In the genomic region with DNA sequence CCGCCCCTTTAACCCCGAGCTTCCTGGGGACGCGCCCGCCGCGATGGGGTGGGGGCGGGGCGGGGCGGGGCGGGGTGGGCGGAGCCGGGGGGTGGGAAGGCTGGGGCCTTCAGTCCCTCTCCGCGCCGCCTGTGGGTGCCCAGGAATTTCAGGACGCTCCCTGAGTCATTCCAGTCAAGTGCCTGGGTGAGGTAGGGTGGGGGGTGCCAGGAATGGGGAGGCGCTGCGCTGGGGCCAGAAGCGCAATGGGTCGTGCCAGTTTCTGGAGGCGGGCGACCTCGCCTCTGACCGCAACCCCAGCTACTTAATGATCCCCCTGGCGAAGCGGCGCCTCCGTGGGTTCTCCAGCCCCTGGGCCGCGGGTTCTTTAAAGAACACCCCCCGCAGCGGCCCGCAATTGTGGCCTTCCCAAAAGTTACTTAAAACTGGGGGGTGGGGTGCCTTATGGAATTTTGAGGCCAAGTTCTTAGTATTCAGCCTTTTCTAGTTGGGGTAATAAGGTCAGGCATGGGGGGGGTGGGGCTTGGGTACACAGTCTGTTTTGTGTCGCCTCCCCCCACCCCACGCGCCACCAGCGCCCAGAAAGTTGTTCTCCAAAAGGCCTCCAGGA, we compare ENCODE assay signal across 8 cellular contexts. TPM values are rescaled to one million over a fixed set of nuclear protein-coding genes. Genes with fewer than 3 reads are reported as not detected.
DNase-seq lines count a peak whose midpoint lies in the region; ATAC-seq and TF ChIP-seq lines count a peak whose summit lies in the region.

No MANE protein-coding gene starts in this region.

- peak overlapping the region in 1 of 2 donors; percentile 68 for H3K4me3 ChIP-seq in neuronal stem cell (ENCODE audit: low read length in 2 of 2)

- WGBS in neuronal stem cell (ENCODE audit: extremely low coverage in 2 of 2, insufficient read length in 2 of 2, insufficient replicate concordance in 1 of 2), 2 donors, result no CpG with 5 or more reads among the region's 38 CpGs

- peak overlapping the region; percentile 86 for H3K23ac ChIP-seq in neuronal stem cell (ENCODE audit: low read depth, low read length, poor library complexity)

- peak; percentile 97 for DNase-seq in AG08395 (ENCODE audit: low spot score)
- DNase-seq in GM10266 (ENCODE audit: extremely low spot score), result peak; percentile 84
- DNase-seq in NCI-H446 treated with DMSO at 0.1 percent for 48 hours (lab: John Stamatoyannopoulos, UW), result peak; percentile 60
- peak; percentile 73 for DNase-seq in activated CD8-positive, alpha-beta memory T cell treated with anti-CD3 and anti-CD28 coated beads, Interleukin-2, amount 50 U/mL, for 48 hours
- DNase-seq in foreskin melanocyte, result peak; percentile 28
- peak; percentile 31 for DNase-seq in neuronal stem cell (ENCODE audit: low spot score)

- H4K8ac ChIP-seq in neuronal stem cell (ENCODE audit: low read depth, low read length), result no peak overlapping the region

- H3K14ac ChIP-seq in neuronal stem cell (ENCODE audit: low read length), result no peak overlapping the region

- no peak overlapping the region for H2BK120ac ChIP-seq in neuronal stem cell (ENCODE audit: low read depth, low read length)

- peak overlapping the region; percentile 32 for H2BK12ac ChIP-seq in neuronal stem cell (ENCODE audit: low read length)

- ATAC-seq in HG02840 (IDR thresholded peaks at IDR 0.05; ENCODE audit: low FRiP score, unreplicated experiment) (no peak), GM21390 (IDR thresholded peaks at IDR 0.05; ENCODE audit: unreplicated experiment) (no peak)

- no peak overlapping the region for H3K4ac ChIP-seq in neuronal stem cell (ENCODE audit: low read length)

- H2AFZ ChIP-seq in neuronal stem cell (ENCODE audit: low read length), result peak overlapping the region; percentile 9

- TF ChIP-seq CTCF in GM10266 (IDR thresholded peaks at IDR 0.05; ENCODE audit: control insufficient read depth, insufficient read depth, low read depth, missing control alignments), result no peak

- H2AK5ac ChIP-seq in neuronal stem cell (ENCODE audit: low read depth, low read length), result peak overlapping the region; percentile 58

- no peak overlapping the region for H3K9ac ChIP-seq in neuronal stem cell (ENCODE audit: low read depth, low read length, poor library complexity)

- H3K27ac ChIP-seq in neuronal stem cell (replicated peaks; ENCODE audit: low read length), result no peak overlapping the region

- peak overlapping the region; percentile 100 for H3K4me2 ChIP-seq in neuronal stem cell (ENCODE audit: insufficient read depth, low read length, poor library complexity, severe bottlenecking)

- H4K91ac ChIP-seq in neuronal stem cell (ENCODE audit: low read depth, low read length, poor library complexity), result peak overlapping the region; percentile 69

- peaks cover 44 to 59% of the 10 kb centered on the region in 2 donors for H3K4me1 ChIP-seq in neuronal stem cell (ENCODE audit: control insufficient read depth in 2 of 2, insufficient read depth in 1 of 2, low read depth in 1 of 2, low read length in 2 of 2)

- H2BK5ac ChIP-seq in neuronal stem cell (ENCODE audit: low read length), result no peak overlapping the region

- peak overlapping the region; percentile 84 for H3K18ac ChIP-seq in neuronal stem cell (ENCODE audit: low read length)

- peaks cover 2% of the 10 kb centered on the region for H3K79me1 ChIP-seq in neuronal stem cell (ENCODE audit: low read depth, low read length)

- no peaks in the 10 kb centered on the region for H3K9me3 ChIP-seq in neuronal stem cell (replicated peaks in 1 of 2; ENCODE audit: control insufficient read depth in 2 of 2, insufficient read depth in 1 of 2, low read depth in 1 of 2, low read length in 2 of 2)

- peaks cover 0 to 9% of the 10 kb centered on the region in 2 donors for H3K36me3 ChIP-seq in neuronal stem cell (replicated peaks in 1 of 2; ENCODE audit: control insufficient read depth in 2 of 2, insufficient read depth in 2 of 2, low read length in 2 of 2)

- H3K27me3 ChIP-seq in neuronal stem cell (ENCODE audit: control insufficient read depth in 3 of 3, insufficient read depth in 3 of 3, low read depth in 1 of 3, low read length in 3 of 3), result peaks cover 0 to 34% (median 0%) of the 10 kb centered on the region in 3 experiments

- H2BK15ac ChIP-seq in neuronal stem cell (ENCODE audit: low read length), result peak overlapping the region; percentile 90

RNA-seq across cellular contexts. Expression of a gene that starts 0.8 kb away (rescaled TPM):
- 5.7 TPM for polyA plus RNA-seq in neuronal stem cell (2013, experiment 1 of 2)
- polyA plus RNA-seq in neuronal stem cell (2013, experiment 2 of 2), result 6.2 TPM

Comparison
In these comparisons a context has a peak if more than half of its experiments do, and no peak if none do; other contexts are left out.
1. DNase-seq: peak in every context shown above with its lines; median percentile 97 in AG08395; 84 in GM10266; 73 in activated CD8-positive, alpha-beta memory T cell treated with anti-CD3 and anti-CD28 coated beads, Interleukin-2, amount 50 U/mL, for 48 hours; 60 in NCI-H446 treated with DMSO at 0.1 percent for 48 hours; 31 in neuronal stem cell; 28 in foreskin melanocyte.